17 cellular contexts compared by ENCODE assay signal in the genomic region with DNA sequence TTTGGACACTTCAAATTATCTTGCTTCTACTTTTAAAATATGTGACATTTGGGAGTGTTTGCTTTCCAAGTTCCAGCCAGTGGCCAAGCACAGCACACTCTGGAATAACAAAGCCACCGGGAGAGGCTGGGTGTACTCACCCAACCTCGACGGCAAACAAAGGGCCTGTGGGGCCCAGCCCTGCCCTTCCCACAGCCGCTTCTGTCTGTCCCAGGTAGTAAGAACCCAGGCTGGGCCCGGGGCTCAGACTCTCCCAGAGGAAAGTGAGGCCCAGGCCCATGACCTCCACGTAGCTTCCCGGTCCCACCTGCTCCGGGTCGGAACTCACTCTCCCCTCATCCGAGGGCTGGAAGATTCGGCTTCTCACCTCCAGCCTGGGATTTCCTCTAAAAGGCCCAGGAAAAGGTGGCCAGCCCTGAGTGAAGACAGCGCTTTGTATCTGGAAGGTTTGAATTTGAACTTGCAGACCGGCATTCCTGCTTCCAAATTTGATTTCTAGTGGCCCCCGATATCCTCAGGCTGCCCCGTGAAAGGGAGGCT.
DNase-seq lines count a peak whose midpoint lies in the region; ATAC-seq and TF ChIP-seq lines count a peak whose summit lies in the region.
"Had no signal": no experiment of that assay in that cellular context is flagged by ENCODE, and none has a peak within 500 bp of the region (broad histone marks: within the 10 kb centered on the region; RNA-seq: fewer than 3 reads in every experiment).

No MANE protein-coding gene starts in this region.

- H3K4me3 Mint-ChIP-seq in neural crest cell: no peak overlapping the region
- H3K4me3 Mint-ChIP-seq: activated CD4-positive, alpha-beta memory T cell treated with anti-CD3 and anti-CD28 coated beads, Interleukin-2, amount 10 ng/mL, durations not matched to agents 7 days and 5 days had no signal

- H3K27ac Mint-ChIP-seq in neural crest cell (ENCODE audit: unreplicated experiment): peak overlapping the region; percentile 50
- H3K27ac Mint-ChIP-seq: activated CD4-positive, alpha-beta memory T cell treated with anti-CD3 and anti-CD28 coated beads, Interleukin-2, amount 10 ng/mL, durations not matched to agents 7 days and 5 days had no signal

- H3K36me3 Mint-ChIP-seq in neural crest cell (ENCODE audit: low read depth): no peaks in the 10 kb centered on the region
- H3K36me3 Mint-ChIP-seq: naive thymus-derived CD8-positive, alpha-beta T cell had no signal

- peaks cover 5% of the 10 kb centered on the region for H3K27me3 Mint-ChIP-seq in neural crest cell (ENCODE audit: low read depth)
- H3K27me3 Mint-ChIP-seq: activated CD4-positive, alpha-beta memory T cell treated with anti-CD3 and anti-CD28 coated beads, Interleukin-2, amount 10 ng/mL, durations not matched to agents 7 days and 5 days had no signal

- H3K36me3 ChIP-seq in esophagus (ENCODE audit: control insufficient read depth in 2 of 2, insufficient read depth in 2 of 2, low read length in 1 of 2): peaks cover 0 to 7% of the 10 kb centered on the region in 2 donors
- H3K36me3 ChIP-seq: left ventricle myocardium inferior, right atrium auricular region had no signal

- ATAC-seq in GM19328 (IDR thresholded peaks at IDR 0.05; ENCODE audit: unreplicated experiment): no peak
- ATAC-seq in GM18517 (IDR thresholded peaks at IDR 0.05; ENCODE audit: unreplicated experiment): no peak
- ATAC-seq: naive thymus-derived CD8-positive, alpha-beta T cell had no signal

- no peak for TF ChIP-seq CTCF in neural crest cell (conservative IDR thresholded peaks at IDR 0.05)

- 63 to 71% methylated on average over 15 of the region's 15 CpGs for WGBS in esophagus, 2 donors

- H3K9me3 ChIP-seq in esophagus (ENCODE audit: control insufficient read depth in 2 of 2, insufficient read depth in 1 of 2, low read depth in 1 of 2, low read length in 1 of 2): no peaks in the 10 kb centered on the region
- H3K9me3 ChIP-seq: left ventricle myocardium inferior, right atrium auricular region had no signal

- H3K4me3 ChIP-seq in esophagus (ENCODE audit: low read depth in 1 of 2, low read length in 2 of 2): no peak overlapping the region
- H3K4me3 ChIP-seq: left ventricle myocardium inferior, right atrium auricular region had no signal

- H3K4me1 Mint-ChIP-seq in neural crest cell: peaks cover 12% of the 10 kb centered on the region
- H3K4me1 Mint-ChIP-seq: activated CD4-positive, alpha-beta memory T cell treated with anti-CD3 and anti-CD28 coated beads, Interleukin-2, amount 10 ng/mL, durations not matched to agents 7 days and 5 days had no signal

- H3K27me3 ChIP-seq in esophagus (ENCODE audit: control insufficient read depth in 1 of 2, insufficient read depth in 2 of 2, low read length in 2 of 2): no peaks in the 10 kb centered on the region
- H3K27me3 ChIP-seq: right atrium auricular region had no signal

- peaks cover 2% of the 10 kb centered on the region for H3K9me3 Mint-ChIP-seq in neural crest cell
- H3K9me3 Mint-ChIP-seq: activated CD4-positive, alpha-beta memory T cell treated with anti-CD3 and anti-CD28 coated beads, Interleukin-2, amount 10 ng/mL, durations not matched to agents 7 days and 5 days; naive thymus-derived CD8-positive, alpha-beta T cell had no signal

- peak overlapping the region; percentile 86 to 87 for H3K27ac ChIP-seq in esophagus (ENCODE audit: low read depth in 2 of 2, low read length in 1 of 2)
- H3K27ac ChIP-seq: left ventricle myocardium inferior, right atrium auricular region had no signal

- peaks cover 0 to 22% of the 10 kb centered on the region in 2 donors for H3K4me1 ChIP-seq in esophagus (ENCODE audit: control insufficient read depth in 2 of 2, insufficient read depth in 2 of 2, low read length in 1 of 2)
- H3K4me1 ChIP-seq: left ventricle myocardium inferior, right atrium auricular region had no signal

- DNase-seq in COLO668 (lab: John Stamatoyannopoulos, UW; ENCODE audit: unreplicated experiment) (peak; percentile 89), HuH-7.5 (ENCODE audit: low spot score) (peak; percentile 70), neural crest cell (ENCODE audit: low read depth, low spot score) (no peak), NCI-H1092 treated with DMSO at 0.1 percent for 48 hours (lab: John Stamatoyannopoulos, UW) (no peak)
- DNase-seq in activated naive CD4-positive, alpha-beta T cell (lab: John Stamatoyannopoulos, UW): no peak
- DNase-seq: activated CD4-positive, alpha-beta memory T cell treated with anti-CD3 and anti-CD28 coated beads, Interleukin-2, amount 10 ng/mL, durations not matched to agents 7 days and 5 days; DMS 273 treated with DMSO at 0.1 percent for 48 hours; erythroblast; hippocampal formation; left ventricle myocardium inferior; naive thymus-derived CD8-positive, alpha-beta T cell; NCI-H2171 treated with DMSO at 0.1 percent for 48 hours; stimulated activated CD4-positive, alpha-beta T cell treated with anti-CD3 and anti-CD28 coated beads, Interleukin-2, amount 100 ng/mL, for 48 hours had no signal

Comparison
In these comparisons a context has a peak if more than half of its experiments do, and no peak if none do; other contexts are left out.
1. DNase-seq: peak in COLO668 (single experiment) and HuH-7.5 (single experiment); none in neural crest cell (single experiment), NCI-H1092 treated with DMSO at 0.1 percent for 48 hours (single experiment) and activated naive CD4-positive, alpha-beta T cell (0 of 4).